ENCODE assay signal across 24 cellular contexts in the genomic region with DNA sequence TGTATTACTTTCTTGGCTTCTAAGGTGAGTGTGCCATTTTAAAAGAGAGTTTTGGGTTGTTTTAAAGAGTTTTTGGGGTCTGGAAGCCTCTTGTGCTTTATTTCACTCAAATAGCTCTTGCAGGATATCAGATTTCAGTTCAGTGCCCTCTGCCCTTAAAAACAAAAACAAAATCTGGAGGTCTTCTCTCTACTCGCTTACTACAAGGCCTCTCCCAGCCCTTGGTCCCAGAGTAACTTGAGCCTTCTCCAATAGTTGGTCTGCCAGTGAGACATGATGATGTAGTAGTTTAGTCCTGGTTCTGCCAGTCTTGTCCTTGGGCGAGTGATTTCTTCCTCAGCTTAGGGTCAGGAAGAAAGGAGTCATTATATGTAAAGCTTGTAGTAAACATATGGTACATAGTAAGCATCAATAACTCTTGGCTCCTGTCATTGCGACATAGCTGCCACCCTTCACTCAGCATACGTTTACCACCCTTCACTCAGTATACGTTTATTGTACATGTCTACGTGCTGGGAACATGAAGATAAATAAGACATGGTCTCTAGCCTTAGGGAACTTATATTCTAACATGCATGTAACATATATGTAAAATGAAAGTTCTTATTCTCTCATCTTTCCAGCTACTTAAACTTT.
DNase-seq lines count a peak whose midpoint lies in the region; ATAC-seq, FAIRE-seq and TF ChIP-seq lines count a peak whose summit lies in the region.
"Had no signal": no experiment of that assay in that cellular context is flagged by ENCODE, and none has a peak within 500 bp of the region (broad histone marks: within the 10 kb centered on the region; RNA-seq: fewer than 3 reads in every experiment).

No MANE protein-coding gene starts in this region.

- no peak for TF ChIP-seq CTCF in H9 (conservative IDR thresholded peaks at IDR 0.05)
- TF ChIP-seq CTCF in IMR-90 (conservative IDR thresholded peaks at IDR 0.05; ENCODE audit: low read depth, low read length), result no peak
- TF ChIP-seq CTCF in H1 (IDR thresholded peaks at IDR 0.05; ENCODE audit: control extremely low read depth in 1 of 3, insufficient read depth in 1 of 3, low read depth in 1 of 3, low read length in 3 of 3), result no peak
- no peak for TF ChIP-seq CTCF in neural progenitor cell (IDR thresholded peaks at IDR 0.05)
- TF ChIP-seq CTCF in chondrocyte (IDR thresholded peaks at IDR 0.05), result no peak

- H3K9me1 ChIP-seq in IMR-90 (ENCODE audit: insufficient read depth, low read length), result no peaks in the 10 kb centered on the region

- H3K79me1 ChIP-seq in H9 (ENCODE audit: insufficient read depth, low read depth, low read length, poor library complexity, severe bottlenecking) (no peaks in the 10 kb centered on the region), IMR-90 (ENCODE audit: low read depth in 1 of 2, low read length in 2 of 2) (peaks cover 0 to 7% of the 10 kb centered on the region in 2 experiments; a peak in 3 of 4 replicates), H1 (ENCODE audit: low read depth, low read length) (no peaks in the 10 kb centered on the region)

- H3K23ac ChIP-seq in H9 (ENCODE audit: insufficient read length, low read depth, low read length) (no peak overlapping the region), IMR-90 (ENCODE audit: low read depth, low read length) (no peak overlapping the region), H1 (ENCODE audit: insufficient read length) (no peak overlapping the region)

- H2BK20ac ChIP-seq in H9 (ENCODE audit: low read depth, low read length, poor library complexity, severe bottlenecking) (no peak overlapping the region), IMR-90 (ENCODE audit: low read depth, low read length) (no peak overlapping the region), H1 (ENCODE audit: low read length) (no peak overlapping the region)

- TF ChIP-seq EP300 in H1 (IDR thresholded peaks at IDR 0.05; ENCODE audit: borderline replicate concordance in 1 of 2, low read depth in 2 of 2, low read length in 2 of 2), result no peak

- H2AFZ ChIP-seq in H9 (ENCODE audit: low read length) (no peak overlapping the region), IMR-90 (replicated peaks; ENCODE audit: low read length, poor library complexity) (no peak overlapping the region), H1 (ENCODE audit: low read length) (no peak overlapping the region), neural progenitor cell (replicated peaks) (no peak overlapping the region)

- H3K4me3 Mint-ChIP-seq in H9 (no peak overlapping the region), neural progenitor cell (no peak overlapping the region), chondrocyte (ENCODE audit: unreplicated experiment) (no peak overlapping the region)
- H3K4me3 Mint-ChIP-seq: CD4-positive, alpha-beta memory T cell; HFFc6 had no signal

- H3K4me1 ChIP-seq in H9 (ENCODE audit: insufficient read depth, low read length) (peaks cover 6% of the 10 kb centered on the region; the same call in 1 of the 2 replicates), IMR-90 (ENCODE audit: control insufficient read depth, insufficient read depth, low read length) (no peaks in the 10 kb centered on the region), H1 (replicated peaks in 1 of 4; ENCODE audit: control insufficient read depth in 3 of 4, insufficient read depth in 4 of 4, low read length in 3 of 4) (peaks cover 0 to 18% (median 15%) of the 10 kb centered on the region in 4 experiments; a peak in 5 of 7 replicates), neural progenitor cell (peaks cover 34% of the 10 kb centered on the region)
- H3K4me1 ChIP-seq: BLaER1 had no signal

- intact Hi-C loops in IMR-90 (cut with micrococcal nuclease), result no loop called here

- no peak overlapping the region for H2AK9ac ChIP-seq in IMR-90 (replicated peaks; ENCODE audit: low read depth, low read length, poor library complexity)

- peak overlapping the region; percentile 2 for H3K4me2 ChIP-seq in H9 (ENCODE audit: insufficient read depth, insufficient read length, low read length)
- no peak overlapping the region for H3K4me2 ChIP-seq in IMR-90 (ENCODE audit: low read depth, low read length)
- peak overlapping the region; percentile 36 to 46 for H3K4me2 ChIP-seq in H1 (ENCODE audit: insufficient read depth in 1 of 2, low read depth in 2 of 2, low read length in 2 of 2)
- H3K4me2 ChIP-seq in neural progenitor cell, result peak overlapping the region; percentile 31
- H3K4me2 ChIP-seq: BLaER1 had no signal

- H3K4me1 Mint-ChIP-seq in H9 (peaks cover 54 to 57% of the 10 kb centered on the region in 2 experiments), neural progenitor cell (peaks cover 18% of the 10 kb centered on the region), chondrocyte (ENCODE audit: low read depth) (peaks cover 24% of the 10 kb centered on the region)

- H3K56ac ChIP-seq in H9 (ENCODE audit: insufficient read length, low read depth, low read length), result no peak overlapping the region
- no peak overlapping the region for H3K56ac ChIP-seq in IMR-90 (ENCODE audit: extremely low read depth, insufficient read depth, low read length)
- no peak overlapping the region for H3K56ac ChIP-seq in H1 (replicated peaks; ENCODE audit: insufficient read length, low read depth, low read length)

- no peaks in the 10 kb centered on the region; the same call in 1 of the 2 replicates for H3K27me3 Mint-ChIP-seq in H9 (ENCODE audit: low read depth)
- H3K27me3 Mint-ChIP-seq in neural progenitor cell (ENCODE audit: insufficient read depth, low read depth), result no peaks in the 10 kb centered on the region
- no peaks in the 10 kb centered on the region for H3K27me3 Mint-ChIP-seq in chondrocyte (ENCODE audit: low read depth)
- H3K27me3 Mint-ChIP-seq: CD4-positive, alpha-beta memory T cell had no signal

- POLR2A ChIA-PET in IMR-90 (lab: Charles Lee; ENCODE audit: unreplicated experiment) (no interaction called here), H1 (lab: Charles Lee; ENCODE audit: partially characterized antibody) (interaction anchor here (1.6 kb wide), 1 partner anchor 9 kb away, joined by 3 read pairs; no protein-coding TSS in a partner anchor)

- FAIRE-seq in H1 (lab: Jason Lieb, UNC), result no peak
- FAIRE-seq: GM12878, GM19239 had no signal

- H3K18ac ChIP-seq in H9 (ENCODE audit: insufficient read length, low read depth, low read length), result no peak overlapping the region
- H3K18ac ChIP-seq in IMR-90 (ENCODE audit: low read depth, low read length), result no peak overlapping the region
- H3K18ac ChIP-seq in H1 (ENCODE audit: extremely low read depth, low read length), result no peak overlapping the region; the same call in 1 of the 2 replicates

- H2BK120ac ChIP-seq in H9 (ENCODE audit: low read depth, low read length, poor library complexity, severe bottlenecking) (no peak overlapping the region), IMR-90 (ENCODE audit: low read depth, low read length) (no peak overlapping the region), H1 (replicated peaks; ENCODE audit: low read depth, low read length) (no peak overlapping the region)

- no CpG with 5 or more reads among the region's 6 CpGs for WGBS in H9 (ENCODE audit: extremely low coverage, insufficient read length, low lambda C conversion rate)
- WGBS in IMR-90 (ENCODE audit: extremely low coverage in 2 of 2, insufficient read length in 1 of 2), 2 experiments, result no CpG with 5 or more reads among the region's 6 CpGs
- 79% methylated on average over 6 of the region's 6 CpGs; no CpG with 5 or more reads in 1 of the 2 experiments for WGBS in H1 (ENCODE audit: extremely low coverage in 1 of 2, insufficient coverage in 1 of 2, insufficient read length in 1 of 2, insufficient replicate concordance in 2 of 2, low coverage in 1 of 2, low lambda C conversion rate in 2 of 2, missing lambda C conversion rate in 1 of 2), 2 experiments

- H3K36me3 Mint-ChIP-seq in H9 (ENCODE audit: insufficient read depth in 1 of 3, low read depth in 3 of 3), result peaks cover 36 to 58% (median 49%) of the 10 kb centered on the region in 3 experiments
- peaks cover 51% of the 10 kb centered on the region for H3K36me3 Mint-ChIP-seq in neural progenitor cell
- peaks cover 20% of the 10 kb centered on the region for H3K36me3 Mint-ChIP-seq in chondrocyte (ENCODE audit: low read depth)

- no peaks in the 10 kb centered on the region for H3K79me2 ChIP-seq in H9 (ENCODE audit: insufficient read depth, low read length)
- H3K79me2 ChIP-seq in H1 (ENCODE audit: control insufficient read depth in 1 of 2, insufficient read depth in 2 of 2, low read length in 2 of 2), result no peaks in the 10 kb centered on the region
- H3K79me2 ChIP-seq in neural progenitor cell (ENCODE audit: low read depth), result no peaks in the 10 kb centered on the region

- CTCF ChIA-PET in IMR-90 (lab: Yijun Ruan, JAX) (interaction anchor here (0.9 to 1.4 kb wide), 2 partner anchors 8 to 13 kb away, joined by 3 read pairs; no protein-coding TSS in a partner anchor), H1 (lab: Charles Lee; ENCODE audit: partially characterized antibody) (interaction anchor here (0.8 kb wide), 1 partner anchor 18 kb away, joined by 3 read pairs; no protein-coding TSS in a partner anchor)

- peak overlapping the region in 2 of 3 experiments; percentile 91 to 98; a peak in 5 of 7 replicates for H3K27ac Mint-ChIP-seq in H9
- peak overlapping the region; percentile 57 for H3K27ac Mint-ChIP-seq in neural progenitor cell
- no peak overlapping the region for H3K27ac Mint-ChIP-seq in chondrocyte (ENCODE audit: unreplicated experiment)
- H3K27ac Mint-ChIP-seq: HFFc6 had no signal

- H3K27ac ChIP-seq in H9 (ENCODE audit: insufficient read length, low read depth, low read length), result no peak overlapping the region
- H3K27ac ChIP-seq in IMR-90 (ENCODE audit: insufficient read depth, low read length), result no peak overlapping the region
- 0 out of 2 replicates have a peak overlapping the region, but pooled peaks have one; percentile 12 for H3K27ac ChIP-seq in H1 (ENCODE audit: low read depth, low read length)
- no peak overlapping the region for H3K27ac ChIP-seq in neural progenitor cell
- H3K27ac ChIP-seq: BLaER1, HL-60, RWPE1 had no signal

- H3K23me2 ChIP-seq in H9 (ENCODE audit: insufficient read length, low read depth, low read length, poor library complexity, severe bottlenecking) (no peaks in the 10 kb centered on the region), H1 (ENCODE audit: low read depth, low read length) (no peaks in the 10 kb centered on the region)

- H3K36me3 ChIP-seq in IMR-90 (ENCODE audit: control insufficient read depth, insufficient read depth, low read length) (peaks cover 7% of the 10 kb centered on the region), H1 (ENCODE audit: control insufficient read depth in 2 of 4, insufficient read depth in 4 of 4, low read length in 3 of 4) (peaks cover 0 to 25% (median 12%) of the 10 kb centered on the region in 4 experiments; a peak in 3 of 8 replicates), neural progenitor cell (peaks cover 2% of the 10 kb centered on the region)

- H3K27me3 ChIP-seq in H9 (ENCODE audit: insufficient read depth, low read length) (no peaks in the 10 kb centered on the region), IMR-90 (ENCODE audit: control insufficient read depth, insufficient read depth, low read length) (no peaks in the 10 kb centered on the region), H1 (replicated peaks in 1 of 4; ENCODE audit: control insufficient read depth in 3 of 4, extremely low read depth in 1 of 4, insufficient read depth in 3 of 4, low read length in 3 of 4) (no peaks in the 10 kb centered on the region), neural progenitor cell (no peaks in the 10 kb centered on the region)
- H3K27me3 ChIP-seq: BLaER1 had no signal

- no peak overlapping the region for H4K5ac ChIP-seq in H9 (ENCODE audit: insufficient read length, low read depth, low read length)
- no peak overlapping the region for H4K5ac ChIP-seq in IMR-90 (ENCODE audit: low read depth, low read length)
- peak overlapping the region; percentile 65 for H4K5ac ChIP-seq in H1 (ENCODE audit: insufficient read length, low read depth, low read length)

- H3T11ph ChIP-seq in H9 (ENCODE audit: low read length), result no peak overlapping the region

- H4K8ac ChIP-seq in H9 (replicated peaks; ENCODE audit: insufficient read length, low read depth, low read length) (no peak overlapping the region), IMR-90 (ENCODE audit: low read depth in 2 of 2, low read length in 2 of 2) (no peak overlapping the region), H1 (ENCODE audit: extremely low read depth, insufficient read depth, low read length) (no peak overlapping the region)

- no peak for TF ChIP-seq RAD21 in IMR-90 (IDR thresholded peaks at IDR 0.05; ENCODE audit: low read length)
- TF ChIP-seq RAD21 in H1 (IDR thresholded peaks at IDR 0.05 in 1 of 2, conservative IDR thresholded peaks at IDR 0.05 in 1 of 2; ENCODE audit: low read depth in 2 of 2, low read length in 2 of 2), result no peak

- H2BK12ac ChIP-seq in H9 (ENCODE audit: insufficient read length, low read depth, low read length) (no peak overlapping the region), H1 (ENCODE audit: low read depth, low read length) (no peak overlapping the region; the same call in 1 of the 2 replicates)

- H3F3A ChIP-seq in neural progenitor cell (ENCODE audit: low read depth), result peaks cover 25% of the 10 kb centered on the region

- H2BK5ac ChIP-seq in H9 (ENCODE audit: insufficient read length, low read length) (no peak overlapping the region), IMR-90 (ENCODE audit: low read depth, low read length, poor library complexity, severe bottlenecking) (no peak overlapping the region), H1 (ENCODE audit: low read depth, low read length) (no peak overlapping the region)

- H4K91ac ChIP-seq in H9 (ENCODE audit: insufficient read length, low read depth, low read length), result no peak overlapping the region
- H4K91ac ChIP-seq in IMR-90 (ENCODE audit: insufficient read depth, low read depth, low read length), result no peak overlapping the region
- H4K91ac ChIP-seq in H1 (replicated peaks; ENCODE audit: insufficient read length, low read length), result no peak overlapping the region

- H3K9ac ChIP-seq in H9 (ENCODE audit: extremely low read depth, insufficient read length, low read length) (no peak overlapping the region), IMR-90 (ENCODE audit: low read depth, low read length) (no peak overlapping the region), H1 (replicated peaks in 1 of 4; ENCODE audit: extremely low read depth in 1 of 4, low read depth in 3 of 4, low read length in 3 of 4) (no peak overlapping the region), neural progenitor cell (no peak overlapping the region)
- H3K9ac ChIP-seq: BLaER1 had no signal

- no peak overlapping the region for H3K4ac ChIP-seq in H9 (ENCODE audit: low read depth, low read length)
- no peak overlapping the region for H3K4ac ChIP-seq in IMR-90 (ENCODE audit: low read depth, low read length)
- no peak overlapping the region for H3K4ac ChIP-seq in H1 (replicated peaks; ENCODE audit: insufficient read length, low read depth, low read length)

- H2BK15ac ChIP-seq in H9 (ENCODE audit: low read depth, low read length) (no peak overlapping the region), IMR-90 (ENCODE audit: low read depth, low read length) (no peak overlapping the region), H1 (ENCODE audit: low read length) (no peak overlapping the region)

- no TSS peak for BruUV-seq in IMR-90 (replicated peaks; lab: Mats Ljungman, UMichigan)

- H3K14ac ChIP-seq in H9 (ENCODE audit: insufficient read depth, low read length) (no peak overlapping the region), IMR-90 (replicated peaks; ENCODE audit: low read depth, low read length) (no peak overlapping the region), H1 (ENCODE audit: insufficient read length) (no peak overlapping the region)

- H4K20me1 ChIP-seq in H9 (ENCODE audit: control insufficient read depth, insufficient read depth, insufficient read length) (no peaks in the 10 kb centered on the region), IMR-90 (ENCODE audit: insufficient read depth, low read length) (no peaks in the 10 kb centered on the region), H1 (replicated peaks in 1 of 2; ENCODE audit: control insufficient read depth in 1 of 2, insufficient read depth in 2 of 2, low read length in 2 of 2) (no peaks in the 10 kb centered on the region), neural progenitor cell (ENCODE audit: low read depth) (no peaks in the 10 kb centered on the region)
- H4K20me1 ChIP-seq: BLaER1 had no signal

- H2AK5ac ChIP-seq in H9 (ENCODE audit: insufficient read length, low read length) (no peak overlapping the region), IMR-90 (ENCODE audit: low read depth, low read length) (no peak overlapping the region), H1 (ENCODE audit: low read depth, low read length) (no peak overlapping the region)

- TF ChIP-seq POLR2A in IMR-90 (IDR thresholded peaks at IDR 0.05; ENCODE audit: low read depth, low read length) (no peak), H1 (IDR thresholded peaks at IDR 0.05; ENCODE audit: control extremely low read depth in 1 of 2, low read depth in 2 of 2, low read length in 2 of 2) (no peak)

- H3K9me3 Mint-ChIP-seq in H9 (peaks cover 6 to 8% of the 10 kb centered on the region in 2 experiments; a peak in 4 of 5 replicates), neural progenitor cell (peaks cover 6% of the 10 kb centered on the region), chondrocyte (ENCODE audit: low read depth) (no peaks in the 10 kb centered on the region)
- H3K9me3 Mint-ChIP-seq: HFFc6 had no signal

- H3K4me3 ChIP-seq in IMR-90 (ENCODE audit: insufficient read depth, low read depth, low read length) (no peak overlapping the region), H1 (ENCODE audit: extremely low read depth in 1 of 4, insufficient read depth in 2 of 4, low read depth in 3 of 4, low read length in 4 of 4) (peak overlapping the region in 1 of 4 experiments; percentile 18; a peak in 1 of 8 replicates), neural progenitor cell (no peak overlapping the region)
- H3K4me3 ChIP-seq: BLaER1, GM12878 had no signal

- in situ Hi-C loops in IMR-90 (cut with MboI; ENCODE audit: low sequenced_read_pairs), result no loop called here

- H3K9me3 ChIP-seq in H9 (ENCODE audit: control insufficient read depth, low read depth, low read length), result no peaks in the 10 kb centered on the region
- H3K9me3 ChIP-seq in IMR-90 (ENCODE audit: control insufficient read depth, insufficient read depth, low read length), result no peaks in the 10 kb centered on the region
- peaks cover 0 to 12% of the 10 kb centered on the region in 2 experiments; a peak in 1 of 4 replicates for H3K9me3 ChIP-seq in H1 (ENCODE audit: insufficient read depth in 2 of 2, low read depth in 1 of 2, low read length in 1 of 2)
- no peaks in the 10 kb centered on the region for H3K9me3 ChIP-seq in neural progenitor cell (ENCODE audit: low read depth)

- no peak for ATAC-seq in IMR-90 (ENCODE audit: low read depth)
- ATAC-seq in GM19397 (IDR thresholded peaks at IDR 0.05; ENCODE audit: unreplicated experiment), result no peak
- ATAC-seq: GM12878, PC-3 had no signal

- dilution Hi-C loops in IMR-90 (cut with HindIII; ENCODE audit: low sequenced_read_pairs, unreplicated experiment), result no loop called here

- DNase-seq in H9 (no peak), IMR-90 (no peak), H1 (ENCODE audit: low read depth in 1 of 2, low spot score in 2 of 2) (no peak), neural progenitor cell (ENCODE audit: low spot score) (no peak), NCI-H1694 (lab: John Stamatoyannopoulos, UW) (no peak), chondrocyte (ENCODE audit: low spot score) (no peak)
- no peak for DNase-seq in NK-92 treated with Interleukin-12 subunit alpha and Interleukin-12 subunit beta, amount 100 ng/mL, for 24 hours (lab: John Stamatoyannopoulos, UW)
- DNase-seq: DMS53, EL, HFFc6, KBM-7, NCI-H187 treated with DMSO at 0.1 percent for 48 hours, NCI-H510A treated with DMSO at 0.1 percent for 48 hours, NCI-H82, PC-3, SIG-M5, T-helper 1 cell had no signal
